Comparison of ENCODE assay signal across 16 cellular contexts in the genomic region with DNA sequence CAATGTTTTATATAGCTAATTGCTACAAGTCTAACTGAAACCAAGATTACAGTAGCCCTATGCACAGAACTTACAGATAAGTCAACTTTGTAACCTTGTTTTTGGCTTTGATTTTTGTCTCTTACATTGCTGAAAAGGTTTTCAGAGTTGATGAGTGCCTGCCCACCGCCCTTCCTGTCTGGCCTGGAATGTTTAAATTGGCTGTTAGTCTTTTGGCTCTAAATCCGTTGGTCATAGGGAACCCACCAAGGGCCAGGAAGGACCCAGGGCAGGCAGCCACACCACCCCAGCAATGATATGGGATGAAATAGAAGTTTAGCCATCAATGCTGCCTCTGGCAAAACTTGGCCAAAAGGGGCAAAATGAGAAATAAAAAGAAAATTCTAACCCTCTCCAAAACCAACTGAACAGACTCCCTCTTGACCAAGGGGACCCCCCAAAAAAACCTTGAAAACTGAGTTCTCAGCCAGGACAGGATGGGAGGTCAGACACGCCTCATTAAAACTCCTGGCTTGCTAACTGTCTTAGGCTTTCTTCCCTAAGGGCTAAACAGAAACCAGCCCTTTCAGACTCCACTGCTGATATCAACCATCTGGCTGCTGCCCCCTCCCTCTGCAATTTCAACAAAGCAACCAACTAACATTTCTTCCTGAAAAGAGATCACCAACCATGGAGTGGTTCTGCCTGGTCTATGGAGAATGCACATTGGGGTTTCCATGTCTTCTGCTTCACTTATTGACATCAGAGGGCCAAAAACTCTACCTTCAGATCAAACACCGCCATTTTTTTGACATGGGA.
DNase-seq lines count a peak whose midpoint lies in the region; ATAC-seq, FAIRE-seq and TF ChIP-seq lines count a peak whose summit lies in the region.
"Had no signal": no experiment of that assay in that cellular context is flagged by ENCODE, and none has a peak within 500 bp of the region (broad histone marks: within the 10 kb centered on the region; RNA-seq: fewer than 3 reads in every experiment).

No MANE protein-coding gene starts in this region.

- no peaks in the 10 kb centered on the region for H3K79me2 ChIP-seq in neural progenitor cell (ENCODE audit: low read depth)
- no peaks in the 10 kb centered on the region for H3K79me2 ChIP-seq in HepG2 (ENCODE audit: insufficient read depth, low read length)

- POLR2A ChIA-PET in HepG2 (lab: Yijun Ruan, JAX) = no interaction called here

- no peak for FAIRE-seq in HepG2 (lab: Jason Lieb, UNC)
- FAIRE-seq: GM18507 had no signal

- H3K4me1 ChIP-seq in neural progenitor cell = peaks cover 4% of the 10 kb centered on the region
- H3K4me1 ChIP-seq in HepG2 (ENCODE audit: insufficient read depth, low read length) = peaks cover 18% of the 10 kb centered on the region
- H3K4me1 ChIP-seq: BLaER1 treated with 17β-estradiol and CSF1 and Interleukin-3, amounts not matched to agents 10 nM and 100 nM; SJSA1 had no signal

- H4K20me1 ChIP-seq in neural progenitor cell (ENCODE audit: low read depth) (no peaks in the 10 kb centered on the region), HepG2 (ENCODE audit: insufficient read depth, low read length) (no peaks in the 10 kb centered on the region)
- H4K20me1 ChIP-seq: BLaER1 treated with 17β-estradiol and CSF1 and Interleukin-3, amounts not matched to agents 10 nM and 100 nM had no signal

- no TSS peak for BruUV-seq in HepG2 (replicated peaks; lab: Mats Ljungman, UMichigan)

- TF ChIP-seq EP300 in HepG2 (IDR thresholded peaks at IDR 0.05; ENCODE audit: low read depth in 2 of 2, low read length in 2 of 2) (no peak), HepG2 (CRISPR knock-in tag; IDR thresholded peaks at IDR 0.05; ENCODE audit: borderline replicate concordance) (no peak)

- no peaks in the 10 kb centered on the region for H3K36me3 Mint-ChIP-seq in neural progenitor cell

- no peak for TF ChIP-seq POLR2A in HepG2 (IDR thresholded peaks at IDR 0.05; ENCODE audit: insufficient read depth in 1 of 2, low read depth in 2 of 2, low read length in 2 of 2)

- H3K27ac ChIP-seq in neural progenitor cell (no peak overlapping the region), HepG2 (ENCODE audit: extremely low read length, insufficient read depth, low read length) (no peak overlapping the region)
- H3K27ac ChIP-seq: 22Rv1; BLaER1 treated with 17β-estradiol and CSF1 and Interleukin-3, amounts not matched to agents 10 nM and 100 nM; SJSA1 had no signal

- H3K9ac ChIP-seq in neural progenitor cell = no peak overlapping the region
- no peak overlapping the region for H3K9ac ChIP-seq in HepG2 (ENCODE audit: insufficient read depth, low read depth, low read length)
- H3K9ac ChIP-seq: BLaER1 treated with 17β-estradiol and CSF1 and Interleukin-3, amounts not matched to agents 10 nM and 100 nM had no signal

- H3K36me3 ChIP-seq in neural progenitor cell (no peaks in the 10 kb centered on the region), HepG2 (replicated peaks in 1 of 2; ENCODE audit: control insufficient read depth in 1 of 2, insufficient read depth in 2 of 2, low read length in 2 of 2) (no peaks in the 10 kb centered on the region)
- H3K36me3 ChIP-seq: BLaER1 treated with 17β-estradiol and CSF1 and Interleukin-3, amounts not matched to agents 10 nM and 100 nM; SJSA1 had no signal

- no peak overlapping the region for H3K4me3 Mint-ChIP-seq in neural progenitor cell

- TF ChIP-seq CTCF in neural progenitor cell (IDR thresholded peaks at IDR 0.05) (peak; percentile 48), HepG2 (CRISPR knock-in tag; IDR thresholded peaks at IDR 0.05) (no peak)

- no peaks in the 10 kb centered on the region for H3K9me3 Mint-ChIP-seq in neural progenitor cell

- H3K9me3 ChIP-seq in neural progenitor cell (ENCODE audit: low read depth) (no peaks in the 10 kb centered on the region), HepG2 (ENCODE audit: low read length) (no peaks in the 10 kb centered on the region)
- H3K9me3 ChIP-seq: SJSA1 had no signal

- H2AFZ ChIP-seq in neural progenitor cell (replicated peaks) = peak overlapping the region; percentile 0
- H2AFZ ChIP-seq in HepG2 (ENCODE audit: low read length) = no peak overlapping the region

- no peaks in the 10 kb centered on the region for H3F3A ChIP-seq in neural progenitor cell (ENCODE audit: low read depth)

- H3K27me3 ChIP-seq in neural progenitor cell (no peaks in the 10 kb centered on the region), HepG2 (ENCODE audit: control insufficient read depth in 1 of 2, insufficient read depth in 2 of 2, low read length in 2 of 2) (peaks cover 1 to 4% of the 10 kb centered on the region in 2 experiments; a peak in 2 of 5 replicates)
- H3K27me3 ChIP-seq: BLaER1 treated with 17β-estradiol and CSF1 and Interleukin-3, amounts not matched to agents 10 nM and 100 nM; SJSA1 had no signal

- DNase-seq in DMS 273 (lab: John Stamatoyannopoulos, UW; ENCODE audit: unreplicated experiment) = peak; percentile 23
- no peak for DNase-seq in DMS 273 treated with DMSO at 0.1 percent for 48 hours (lab: John Stamatoyannopoulos, UW)
- DNase-seq in M059J (ENCODE audit: low read depth) = peak; percentile 36
- DNase-seq in dermis microvascular lymphatic vessel endothelial cell (ENCODE audit: low read depth in 2 of 2) = peak; percentile 9 to 30
- peak; percentile 52 for DNase-seq in neural progenitor cell (ENCODE audit: low spot score)
- DNase-seq in NCI-H146 treated with DMSO at 0.1 percent for 48 hours (lab: John Stamatoyannopoulos, UW; ENCODE audit: unreplicated experiment) = no peak
- no peak for DNase-seq in NCI-H1092 treated with DMSO at 0.1 percent for 48 hours (lab: John Stamatoyannopoulos, UW)
- no peak for DNase-seq in HepG2 (ENCODE audit: low spot score)
- DNase-seq: DMS153, NCI-H1092, NCI-H1694 treated with DMSO at 0.1 percent for 48 hours, NCI-H82 had no signal

- H3K27ac Mint-ChIP-seq in neural progenitor cell = no peak overlapping the region

- H3K27me3 Mint-ChIP-seq in neural progenitor cell (ENCODE audit: insufficient read depth, low read depth) = peaks cover 2% of the 10 kb centered on the region

- WGBS in HepG2 (ENCODE audit: low lambda C conversion rate) = 3% methylated on average over 4 of the region's 4 CpGs

- H3K4me3 ChIP-seq in neural progenitor cell = no peak overlapping the region
- no peak overlapping the region for H3K4me3 ChIP-seq in HepG2 (replicated peaks in 1 of 3; ENCODE audit: insufficient read depth in 1 of 3, low read depth in 2 of 3, low read length in 3 of 3)
- H3K4me3 ChIP-seq: BLaER1 treated with 17β-estradiol and CSF1 and Interleukin-3, amounts not matched to agents 10 nM and 100 nM; SJSA1 had no signal

- in situ Hi-C loops in HepG2 (cut with HindIII; ENCODE audit: extremely low pct_ligation_motif_present, low pct_unique_long_range_greater_than_20kb) = no loop called here

- no peak for ATAC-seq in HepG2

- TF ChIP-seq RAD21 in HepG2 (CRISPR knock-in tag; IDR thresholded peaks at IDR 0.05) = no peak

- peaks cover 8% of the 10 kb centered on the region for H3K4me1 Mint-ChIP-seq in neural progenitor cell

- CTCF ChIA-PET in HepG2 (lab: Yijun Ruan, JAX; ENCODE audit: low intra/inter-chr PET ratio, low total read pairs) = no interaction called here

- H3K4me2 ChIP-seq in neural progenitor cell = no peak overlapping the region
- no peak overlapping the region for H3K4me2 ChIP-seq in HepG2 (ENCODE audit: low read depth, low read length)
- H3K4me2 ChIP-seq: BLaER1 treated with 17β-estradiol and CSF1 and Interleukin-3, amounts not matched to agents 10 nM and 100 nM had no signal

- intact Hi-C loops in HepG2 (cut with micrococcal nuclease; ENCODE audit: unreplicated experiment) = no loop called here

TF ChIP-seq in HepG2, 621 proteins besides CTCF, POLR2A, EP300 and RAD21 (continues in another document):
- TF ChIP-seq ZNF746 (CRISPR knock-in tag; IDR thresholded peaks at IDR 0.05) = no peak
- TF ChIP-seq, protein P1, sequence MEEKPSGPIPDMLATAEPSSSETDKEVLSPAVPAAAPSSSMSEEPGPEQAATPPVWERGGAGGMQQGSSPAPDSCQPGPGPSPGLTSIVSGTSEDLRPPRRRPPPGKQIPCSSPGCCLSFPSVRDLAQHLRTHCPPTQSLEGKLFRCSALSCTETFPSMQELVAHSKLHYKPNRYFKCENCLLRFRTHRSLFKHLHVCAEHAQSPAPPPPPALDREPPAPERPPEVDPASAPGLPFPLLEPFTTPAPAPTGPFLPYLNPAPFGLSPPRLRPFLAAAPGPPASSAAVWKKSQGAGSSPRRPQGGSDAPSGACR (CRISPR knock-in tag; IDR thresholded peaks at IDR 0.05) = no peak
- no peak for TF ChIP-seq ZNF841 (CRISPR knock-in tag; IDR thresholded peaks at IDR 0.05; ENCODE audit: borderline replicate concordance)
- TF ChIP-seq ZNF296 (CRISPR knock-in tag; conservative IDR thresholded peaks at IDR 0.05) = no peak
- TF ChIP-seq ZNF205 (CRISPR knock-in tag; IDR thresholded peaks at IDR 0.05) = no peak
- TF ChIP-seq KMT2B (CRISPR knock-in tag; IDR thresholded peaks at IDR 0.05) = no peak
- TF ChIP-seq, protein P2, sequence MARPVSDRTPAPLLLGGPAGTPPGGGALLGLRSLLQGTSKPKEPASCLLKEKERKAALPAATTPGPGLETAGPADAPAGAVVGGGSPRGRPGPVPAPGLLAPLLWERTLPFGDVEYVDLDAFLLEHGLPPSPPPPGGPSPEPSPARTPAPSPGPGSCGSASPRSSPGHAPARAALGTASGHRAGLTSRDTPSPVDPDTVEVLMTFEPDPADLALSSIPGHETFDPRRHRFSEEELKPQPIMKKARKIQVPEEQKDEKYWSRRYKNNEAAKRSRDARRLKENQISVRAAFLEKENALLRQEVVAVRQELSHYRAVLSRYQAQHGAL (CRISPR knock-in tag; IDR thresholded peaks at IDR 0.05; ENCODE audit: not compliant biosample characterization) = no peak
- no peak for TF ChIP-seq ZNF343 (CRISPR knock-in tag; IDR thresholded peaks at IDR 0.05)

Comparison
In these comparisons a context has a peak if more than half of its experiments do, and no peak if none do; other contexts are left out.
1. DNase-seq: peak in DMS 273 (single experiment), M059J (single experiment), dermis microvascular lymphatic vessel endothelial cell (2 of 2) and neural progenitor cell (single experiment); none in DMS 273 treated with DMSO at 0.1 percent for 48 hours (single experiment), NCI-H146 treated with DMSO at 0.1 percent for 48 hours (single experiment), NCI-H1092 treated with DMSO at 0.1 percent for 48 hours (single experiment) and HepG2 (single experiment).